ENCODE assay signal across 21 cellular contexts in the genomic region with DNA sequence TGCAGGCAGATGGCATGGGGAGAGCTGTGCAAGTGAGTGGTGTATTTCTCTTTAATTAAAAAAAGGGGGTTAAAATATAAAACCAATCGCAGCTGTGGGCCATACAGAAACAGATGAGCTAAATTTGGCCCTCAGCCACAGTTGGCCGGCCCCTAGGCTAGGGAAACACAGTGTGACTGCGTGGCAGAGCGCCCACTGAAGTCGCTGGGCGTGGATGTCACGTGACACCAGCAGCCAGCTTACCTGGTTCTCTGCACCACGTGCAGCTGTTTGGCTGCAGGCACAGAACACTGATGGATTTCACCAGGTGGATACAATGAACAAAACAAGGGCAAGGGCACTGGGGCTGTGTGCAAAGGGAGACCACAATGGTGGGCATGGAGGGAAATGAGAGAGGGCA.
"Had no signal": no experiment of that assay in that cellular context is flagged by ENCODE, and none has a peak within 500 bp of the region (broad histone marks: within the 10 kb centered on the region; RNA-seq: fewer than 3 reads in every experiment).

No MANE protein-coding gene starts in this region.

- H3K27me3 Mint-ChIP-seq: activated naive CD4-positive, alpha-beta T cell treated with anti-CD3 and anti-CD28 coated beads, Interleukin-2, amount 50 U/mL, for 24 hours; dendritic cell treated with granulocyte-macrophage colony-stimulating factor and Interleukin-4, amounts not matched to agents 40 ng/mL and 50 ng/mL, for 4 days; naive thymus-derived CD4-positive, alpha-beta T cell; stimulated activated memory B cell treated with anti-CD40 and anti-IgM and Interleukin-4, amounts not matched to agents 10 μg/mL and 1 μg/mL and 100 μg/mL, for 72 hours had no signal

- H3K36me3 ChIP-seq: ovary had no signal

- H3K9me3 Mint-ChIP-seq: activated naive CD4-positive, alpha-beta T cell treated with anti-CD3 and anti-CD28 coated beads, Interleukin-2, amount 50 U/mL, for 24 hours; dendritic cell treated with granulocyte-macrophage colony-stimulating factor and Interleukin-4, amounts not matched to agents 40 ng/mL and 50 ng/mL, for 4 days; naive thymus-derived CD4-positive, alpha-beta T cell; stimulated activated memory B cell treated with anti-CD40 and anti-IgM and Interleukin-4, amounts not matched to agents 10 μg/mL and 1 μg/mL and 100 μg/mL, for 72 hours had no signal

- H3K4me1 ChIP-seq: testis had no signal

- H3K4me3 ChIP-seq: esophagus muscularis mucosa, gastroesophageal sphincter, heart left ventricle, ovary, testis, upper lobe of left lung had no signal

- ATAC-seq: gastroesophageal sphincter; naive thymus-derived CD4-positive, alpha-beta T cell; sciatic nerve; stimulated activated memory B cell treated with anti-CD40 and anti-IgM and Interleukin-4, amounts not matched to agents 10 μg/mL and 1 μg/mL and 100 μg/mL, for 72 hours had no signal

- H3K9me3 ChIP-seq: esophagus muscularis mucosa, gastroesophageal sphincter, heart left ventricle, ovary, testis, upper lobe of left lung had no signal

- H3K27ac ChIP-seq: esophagus muscularis mucosa, gastroesophageal sphincter, heart left ventricle, ovary, testis, upper lobe of left lung had no signal

- DNase-seq: activated CD4-positive, alpha-beta T cell treated with anti-CD3 and anti-CD28 coated beads, Interleukin-2, amount 50 U/mL, for 1 hour; activated CD4-positive, CD25-positive, alpha-beta regulatory T cell treated with anti-CD3 and anti-CD28 coated beads, Interleukin-2, amount 50 U/mL, for 72 hours; activated CD8-positive, alpha-beta memory T cell treated with anti-CD3 and anti-CD28 coated beads, Interleukin-2, amount 50 U/mL, for 4 hours; activated effector memory CD4-positive, alpha-beta T cell treated with anti-CD3 and anti-CD28 coated beads, Interleukin-2, amount 50 U/mL, for 16 hours; activated T-cell treated with anti-CD3 and anti-CD28 coated beads, Interleukin-2, amount 50 U/mL, for 48 hours; effector CD8-positive, alpha-beta T cell; heart left ventricle; kidney; mesendoderm; naive thymus-derived CD4-positive, alpha-beta T cell; ovary; stimulated activated CD4-positive, alpha-beta T cell treated with anti-CD3 and anti-CD28 coated beads, Interleukin-4, amount 100 ng/mL, for 24 hours; T-helper 1 cell; testis; upper lobe of left lung had no signal

- H3K27ac Mint-ChIP-seq: activated naive CD4-positive, alpha-beta T cell treated with anti-CD3 and anti-CD28 coated beads, Interleukin-2, amount 50 U/mL, for 24 hours; dendritic cell treated with granulocyte-macrophage colony-stimulating factor and Interleukin-4, amounts not matched to agents 40 ng/mL and 50 ng/mL, for 4 days; stimulated activated memory B cell treated with anti-CD40 and anti-IgM and Interleukin-4, amounts not matched to agents 10 μg/mL and 1 μg/mL and 100 μg/mL, for 72 hours had no signal

- H3K27me3 ChIP-seq: esophagus muscularis mucosa, gastroesophageal sphincter, heart left ventricle, ovary, testis, upper lobe of left lung had no signal

- H3K4me3 Mint-ChIP-seq: activated naive CD4-positive, alpha-beta T cell treated with anti-CD3 and anti-CD28 coated beads, Interleukin-2, amount 50 U/mL, for 24 hours; dendritic cell treated with granulocyte-macrophage colony-stimulating factor and Interleukin-4, amounts not matched to agents 40 ng/mL and 50 ng/mL, for 4 days; stimulated activated memory B cell treated with anti-CD40 and anti-IgM and Interleukin-4, amounts not matched to agents 10 μg/mL and 1 μg/mL and 100 μg/mL, for 72 hours had no signal
